ENCODE assay signal across 20 cellular contexts in the genomic region with DNA sequence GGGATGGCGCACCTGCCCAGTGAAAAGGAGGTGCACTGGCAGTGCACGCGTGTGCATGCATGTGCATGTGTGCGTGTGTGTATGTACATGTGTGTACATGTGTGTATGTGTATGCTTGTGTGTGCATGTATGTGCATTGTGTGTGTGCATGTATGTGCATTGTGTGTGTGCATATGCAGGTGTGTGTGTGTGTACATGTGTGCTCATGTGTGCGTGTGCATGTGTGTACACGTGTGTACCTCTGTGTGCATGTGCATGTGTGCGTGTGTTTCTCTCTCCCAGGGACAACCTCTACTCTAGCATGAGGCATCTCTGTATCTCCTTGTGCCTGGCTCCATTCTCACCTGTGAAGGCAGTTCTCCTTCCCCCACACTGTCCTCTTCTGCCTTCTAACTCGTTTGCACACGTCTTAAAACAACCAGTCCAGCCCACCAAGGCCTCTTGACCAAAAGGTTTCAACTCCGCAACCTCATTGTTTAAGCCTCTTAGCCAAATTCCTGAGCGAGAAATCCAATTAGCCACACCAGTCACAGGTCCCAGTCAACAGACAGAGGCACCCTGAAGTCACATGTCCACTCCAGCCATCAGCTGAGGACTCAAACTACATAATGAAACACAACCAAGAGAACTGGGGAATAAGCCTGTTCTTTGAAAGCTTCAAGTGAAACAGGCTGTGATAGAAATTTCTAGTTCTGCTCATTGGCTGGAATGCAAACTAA.
"Had no signal": no experiment of that assay in that cellular context is flagged by ENCODE, and none has a peak within 500 bp of the region (broad histone marks: within the 10 kb centered on the region; RNA-seq: fewer than 3 reads in every experiment).

No MANE protein-coding gene starts in this region.

- H3K4me3 ChIP-seq: breast epithelium, coronary artery, lung, pancreas, thyroid gland had no signal

- DNase-seq: activated CD8-positive, alpha-beta memory T cell treated with anti-CD3 and anti-CD28 coated beads, Interleukin-2, amount 50 U/mL, for 4 hours; activated naive CD4-positive, alpha-beta T cell; activated naive CD8-positive, alpha-beta T cell treated with anti-CD3 and anti-CD28 coated beads for 36 hours; activated T-cell treated with anti-CD3 and anti-CD28 coated beads, Interleukin-2, amount 50 U/mL, for 24 hours; cerebellar nuclear complex; pancreas; right cardiac atrium; stimulated activated CD4-positive, alpha-beta T cell treated with anti-CD3 and anti-CD28 coated beads, Interleukin-12 subunit alpha, Interleukin-12 subunit beta, amount 100 ng/mL, for 4 hours; stimulated activated CD4-positive, alpha-beta T cell treated with anti-CD3 and anti-CD28 coated beads, Interleukin-1b, Interleukin-23, amount 100 ng/mL, for 48 hours; T-cell; T-helper 9 cell; thyroid gland had no signal

- H3K27me3 ChIP-seq: pancreas, thyroid gland had no signal

- H3K36me3 ChIP-seq: breast epithelium, pancreas, thyroid gland had no signal

- H3K27ac Mint-ChIP-seq: activated naive CD8-positive, alpha-beta T cell treated with anti-CD3 and anti-CD28 coated beads for 36 hours; activated T-cell treated with anti-CD3 and anti-CD28 coated beads, Interleukin-2, amount 50 U/mL, for 24 hours; activated T-helper 2 cell treated with anti-CD3 and anti-CD28 coated beads, Interferon-gamma antibody, Interleukin-2, Interleukin-4, amounts not matched to agents 10 μg/mL and 5 μg/mL and 100 μg/mL, durations not matched to agents 14 hours and 24 hours and 36 hours; natural killer cell treated with Interleukin-12 subunit alpha and Interleukin-12 subunit beta and Interleukin-15 and Interleukin-18, amount 100 ng/mL, for 72 hours; stimulated activated naive CD8-positive, alpha-beta T cell treated with anti-CD3 and anti-CD28 coated beads, Interleukin-15, Interleukin-2, amounts not matched to agents 100 ng/mL and 50 ng/mL, for 24 hours; T-cell; WTC11 had no signal

- H3K27me3 Mint-ChIP-seq: activated T-cell treated with anti-CD3 and anti-CD28 coated beads, Interleukin-2, amount 50 U/mL, for 24 hours; stimulated activated naive CD8-positive, alpha-beta T cell treated with anti-CD3 and anti-CD28 coated beads, Interleukin-15, Interleukin-2, amounts not matched to agents 100 ng/mL and 50 ng/mL, for 24 hours had no signal

- ATAC-seq: left lobe of liver, pancreas, right cardiac atrium, T-cell, WTC11 had no signal

- H3K4me1 Mint-ChIP-seq: activated naive CD8-positive, alpha-beta T cell treated with anti-CD3 and anti-CD28 coated beads for 36 hours; T-cell had no signal

- H3K36me3 Mint-ChIP-seq: activated naive CD8-positive, alpha-beta T cell treated with anti-CD3 and anti-CD28 coated beads for 36 hours; natural killer cell treated with Interleukin-12 subunit alpha and Interleukin-12 subunit beta and Interleukin-15 and Interleukin-18, amount 100 ng/mL, for 72 hours; T-cell had no signal

- H3K4me3 Mint-ChIP-seq: activated naive CD8-positive, alpha-beta T cell treated with anti-CD3 and anti-CD28 coated beads for 36 hours; activated T-cell treated with anti-CD3 and anti-CD28 coated beads, Interleukin-2, amount 50 U/mL, for 24 hours; natural killer cell treated with Interleukin-12 subunit alpha and Interleukin-12 subunit beta and Interleukin-15 and Interleukin-18, amount 100 ng/mL, for 72 hours; stimulated activated naive CD8-positive, alpha-beta T cell treated with anti-CD3 and anti-CD28 coated beads, Interleukin-15, Interleukin-2, amounts not matched to agents 100 ng/mL and 50 ng/mL, for 24 hours; T-cell; WTC11 had no signal

- H3K27ac ChIP-seq: breast epithelium, coronary artery, pancreas, thyroid gland had no signal

- H3K9me3 ChIP-seq: pancreas, thyroid gland had no signal

- H3K4me1 ChIP-seq: breast epithelium, pancreas, thyroid gland had no signal
